In the genomic region with DNA sequence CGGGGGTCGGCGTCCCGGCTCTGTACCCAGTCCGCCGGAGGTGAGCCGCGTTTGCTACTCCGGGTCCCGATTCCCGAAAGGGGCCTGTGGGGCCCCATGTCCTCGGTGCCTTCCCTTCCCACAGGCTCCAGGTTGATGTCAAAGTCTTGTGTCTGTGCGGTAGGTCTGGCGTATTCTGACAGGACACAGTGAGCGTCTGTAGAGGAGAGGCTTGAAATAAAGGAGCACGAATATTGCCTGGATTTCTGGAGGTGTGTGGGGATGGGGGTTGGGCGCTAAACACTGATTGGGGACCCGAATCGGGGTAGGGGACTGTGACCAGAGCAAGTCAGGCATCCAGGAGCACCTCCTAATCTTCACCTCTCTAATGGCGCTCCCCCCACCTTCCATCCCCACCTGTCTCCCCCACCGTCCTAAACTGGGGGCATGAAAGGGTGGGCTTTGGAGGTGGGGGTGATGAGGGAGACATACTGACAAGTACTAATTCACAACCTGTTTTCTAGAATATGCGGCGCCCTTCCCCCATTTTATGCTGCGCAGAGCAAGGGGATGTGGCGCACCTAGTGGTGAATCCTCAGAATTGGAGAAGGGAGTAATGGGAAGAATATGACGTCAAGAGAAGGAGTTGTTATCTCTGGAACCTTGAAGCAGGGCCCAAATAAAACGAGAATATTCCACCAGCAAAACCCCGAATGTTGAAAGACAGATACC, we compare ENCODE assay signal across 8 cellular contexts. TPM values are rescaled to one million over a fixed set of nuclear protein-coding genes. Genes with fewer than 3 reads are reported as not detected.
DNase-seq lines count a peak whose midpoint lies in the region; ATAC-seq and TF ChIP-seq lines count a peak whose summit lies in the region.

No MANE protein-coding gene starts in this region.

- H3K27me3 Mint-ChIP-seq in activated CD8-positive, alpha-beta memory T cell treated with anti-CD3 and anti-CD28 coated beads, Interleukin-2, amount 10 ng/mL, durations not matched to agents 7 days and 5 days: peaks cover 18% of the 10 kb centered on the region

- peak overlapping the region; percentile 49 for H3K4me3 Mint-ChIP-seq in activated CD8-positive, alpha-beta memory T cell treated with anti-CD3 and anti-CD28 coated beads, Interleukin-2, amount 10 ng/mL, durations not matched to agents 7 days and 5 days

- no peaks in the 10 kb centered on the region for H3K9me2 ChIP-seq in neural cell (ENCODE audit: insufficient read depth, low read length)

- H3K79me2 ChIP-seq in neural cell (replicated peaks; ENCODE audit: insufficient read depth, low read length): no peaks in the 10 kb centered on the region

- H3K27ac Mint-ChIP-seq in activated CD8-positive, alpha-beta memory T cell treated with anti-CD3 and anti-CD28 coated beads, Interleukin-2, amount 10 ng/mL, durations not matched to agents 7 days and 5 days: no peak overlapping the region

- H3K4me3 ChIP-seq in adrenal gland (peak overlapping the region in 2 of 4 donors; percentile 54 to 63), neural cell (ENCODE audit: low read length) (peak overlapping the region; percentile 80)

- TF ChIP-seq EP300 in neural cell (conservative IDR thresholded peaks at IDR 0.05; ENCODE audit: poor library complexity, severe bottlenecking): peak; percentile 13

- no peaks in the 10 kb centered on the region for H3F3A ChIP-seq in neural cell (ENCODE audit: insufficient read depth, low read length, poor library complexity, severe bottlenecking)

- intact Hi-C loops in adrenal gland (cut with DNase I): no loop called here

- 3 to 37% (median 13%) methylated on average over 3 to 28 of the region's 28 CpGs for WGBS in adrenal gland, 4 donors

- peak; percentile 44 to 77 (median 68) for TF ChIP-seq CTCF in adrenal gland (IDR thresholded peaks at IDR 0.05)
- TF ChIP-seq CTCF in neural cell (IDR thresholded peaks at IDR 0.05; ENCODE audit: poor library complexity, severe bottlenecking): peak; percentile 80

- H3K27me3 ChIP-seq in adrenal gland (peaks cover 4% of the 10 kb centered on the region), neural cell (ENCODE audit: insufficient read depth, low read depth, low read length) (no peaks in the 10 kb centered on the region)

- CTCF ChIA-PET in activated CD8-positive, alpha-beta memory T cell treated with anti-CD3 and anti-CD28 coated beads, Interleukin-2, amount 10 ng/mL, durations not matched to agents 7 days and 5 days (lab: Charles Lee): no interaction called here

- DNase-seq in activated CD8-positive, alpha-beta memory T cell treated with anti-CD3 and anti-CD28 coated beads, Interleukin-2, amount 10 ng/mL, durations not matched to agents 7 days and 5 days: no peak
- no peak for DNase-seq in activated CD8-positive, alpha-beta memory T cell treated with anti-CD3 and anti-CD28 coated beads, Interleukin-2, amount 50 U/mL, for 48 hours
- DNase-seq in NCI-H2171 (lab: John Stamatoyannopoulos, UW) (peak; percentile 2), adrenal gland (peak; percentile 68 to 86 (median 79)), glomerular visceral epithelial cell (ENCODE audit: extremely low spot score) (peak; percentile 40), 8988T (no peak)

- H3K9me3 Mint-ChIP-seq in activated CD8-positive, alpha-beta memory T cell treated with anti-CD3 and anti-CD28 coated beads, Interleukin-2, amount 10 ng/mL, durations not matched to agents 7 days and 5 days (ENCODE audit: low read depth): no peaks in the 10 kb centered on the region

- peak overlapping the region; percentile 30 for H3K4me2 ChIP-seq in neural cell (ENCODE audit: low read length)

- ATAC-seq in activated CD8-positive, alpha-beta memory T cell treated with anti-CD3 and anti-CD28 coated beads, Interleukin-2, amount 10 ng/mL, durations not matched to agents 7 days and 5 days: no peak
- ATAC-seq in GM19351 (IDR thresholded peaks at IDR 0.05; ENCODE audit: unreplicated experiment): no peak

- peak overlapping the region; percentile 91 for H3K9ac ChIP-seq in neural cell (ENCODE audit: low read length)

- no peaks in the 10 kb centered on the region for H3K36me3 ChIP-seq in adrenal gland (replicated peaks in 1 of 2)
- no peaks in the 10 kb centered on the region for H3K36me3 ChIP-seq in neural cell (ENCODE audit: insufficient read depth, low read length)

- TF ChIP-seq RAD21 in neural cell (conservative IDR thresholded peaks at IDR 0.05): peak; percentile 53

- H3K4me1 ChIP-seq in adrenal gland (replicated peaks in 1 of 2): peaks cover 0 to 4% of the 10 kb centered on the region in 2 donors

- H3K27ac ChIP-seq in adrenal gland (peak overlapping the region; percentile 60 to 91 (median 84)), neural cell (ENCODE audit: low read length) (peak overlapping the region; percentile 90)

- no peaks in the 10 kb centered on the region for H4K20me1 ChIP-seq in neural cell (ENCODE audit: insufficient read depth)

- peak; percentile 10 to 28 for TF ChIP-seq POLR2A in adrenal gland (IDR thresholded peaks at IDR 0.05)

- H3K36me3 Mint-ChIP-seq in activated CD8-positive, alpha-beta memory T cell treated with anti-CD3 and anti-CD28 coated beads, Interleukin-2, amount 10 ng/mL, durations not matched to agents 7 days and 5 days: no peaks in the 10 kb centered on the region

- H3K4me1 Mint-ChIP-seq in activated CD8-positive, alpha-beta memory T cell treated with anti-CD3 and anti-CD28 coated beads, Interleukin-2, amount 10 ng/mL, durations not matched to agents 7 days and 5 days: peaks cover 6% of the 10 kb centered on the region

- H3K9me3 ChIP-seq in adrenal gland (replicated peaks in 1 of 3) (no peaks in the 10 kb centered on the region), neural cell (ENCODE audit: low read length) (no peaks in the 10 kb centered on the region)

- H2AFZ ChIP-seq in neural cell (ENCODE audit: low read depth, low read length): no peak overlapping the region

TF ChIP-seq in neural cell, 6 proteins besides CTCF, POLR2A, EP300 and RAD21:
- TF ChIP-seq REST (IDR thresholded peaks at IDR 0.05; ENCODE audit: borderline replicate concordance) (peak; percentile 56), SMC3 (conservative IDR thresholded peaks at IDR 0.05; ENCODE audit: poor library complexity) (no peak), POLR2AphosphoS5 (IDR thresholded peaks at IDR 0.05) (peak; percentile 59), MXI1 (conservative IDR thresholded peaks at IDR 0.05; ENCODE audit: poor library complexity, severe bottlenecking) (peak; percentile 29), EZH2 (IDR thresholded peaks at IDR 0.05; ENCODE audit: borderline replicate concordance, insufficient read depth, low read length, poor library complexity, severe bottlenecking) (no peak), TAF1 (IDR thresholded peaks at IDR 0.05; ENCODE audit: low read depth) (peak; percentile 81)
TF ChIP-seq in neural cell: peak in this region for 4.

RNA-seq across cellular contexts. Expression of gene GPRASP2, which starts 0.9 kb away (rescaled TPM):
- total RNA-seq in activated CD8-positive, alpha-beta memory T cell treated with anti-CD3 and anti-CD28 coated beads, Interleukin-2, amount 10 ng/mL, durations not matched to agents 7 days and 5 days: under 1 TPM; 0.15 to 0.21 TPM
- total RNA-seq in adrenal gland: 10 to 100 TPM in 7 of 8 donors, 1 to 10 TPM in 1; 9.2 to 34.8 (median 20.7) TPM
- polyA plus RNA-seq in adrenal gland (10 to 100 TPM in 2 of 3 donors, 1 to 10 TPM in 1; 6.9 to 35.8 (median 10.9) TPM), neural cell (93.5 and 96.4 TPM in 2 replicates)
- 145 and 154 TPM in 2 replicates for polyA minus RNA-seq in neural cell

RNA-seq across cellular contexts. Expression of gene GPRASP3, which starts 7.4 kb away (rescaled TPM):
- 1 to 10 TPM; 2.0 to 2.4 TPM for total RNA-seq in activated CD8-positive, alpha-beta memory T cell treated with anti-CD3 and anti-CD28 coated beads, Interleukin-2, amount 10 ng/mL, durations not matched to agents 7 days and 5 days
- total RNA-seq in adrenal gland: 10 to 100 TPM in 1 of 8 donors, 1 to 10 TPM in 7; 3.6 to 10.8 (median 6.8) TPM
- polyA plus RNA-seq in adrenal gland (1 to 10 TPM in 2 of 3 donors, under 1 TPM in 1; 0.77 to 6.9 (median 1.4) TPM), neural cell (16.4 and 16.5 TPM in 2 replicates)
- 40.7 and 44.2 TPM in 2 replicates for polyA minus RNA-seq in neural cell

Comparison
In these comparisons a context has a peak if more than half of its experiments do, and no peak if none do; other contexts are left out.
1. DNase-seq: peak in NCI-H2171 (single experiment), adrenal gland (7 of 7) and glomerular visceral epithelial cell (single experiment); none in activated CD8-positive, alpha-beta memory T cell treated with anti-CD3 and anti-CD28 coated beads, Interleukin-2, amount 10 ng/mL, durations not matched to agents 7 days and 5 days (single experiment), activated CD8-positive, alpha-beta memory T cell treated with anti-CD3 and anti-CD28 coated beads, Interleukin-2, amount 50 U/mL, for 48 hours (single experiment) and 8988T (single experiment).
2. RNA of gene GPRASP2, which starts 0.9 kb away (total RNA-seq): 9.2 to 34.8 TPM in adrenal gland; 0.15 to 0.21 TPM in activated CD8-positive, alpha-beta memory T cell treated with anti-CD3 and anti-CD28 coated beads, Interleukin-2, amount 10 ng/mL, durations not matched to agents 7 days and 5 days; every median in the first group is over 4 times any median in the second.